ENCODE assay signal across 11 cellular contexts in genomic region chr20:57135875-57136274, GRCh38.
"Had no signal": no experiment of that assay in that cellular context is flagged by ENCODE, and none has a peak within 500 bp of the region (broad histone marks: within the 10 kb centered on the region; RNA-seq: fewer than 3 reads in every experiment).

No MANE protein-coding gene starts in this region.

- H3K4me1 ChIP-seq: transverse colon had no signal

- H3K27ac ChIP-seq: transverse colon had no signal

- ATAC-seq: activated CD4-positive, CD25-positive, alpha-beta regulatory T cell treated with anti-CD3 and anti-CD28 coated beads, Interleukin-2, amount 50 U/mL, for 24 hours; naive thymus-derived CD8-positive, alpha-beta T cell had no signal

- H3K9me3 ChIP-seq: transverse colon had no signal

- DNase-seq: effector memory CD4-positive, alpha-beta T cell; foreskin melanocyte; mesenchymal stem cell; naive thymus-derived CD8-positive, alpha-beta T cell; posterior cingulate gyrus; stimulated activated CD4-positive, alpha-beta T cell treated with anti-CD3 and anti-CD28 coated beads, Interleukin-15, amount 100 ng/mL, for 24 hours; stimulated activated CD4-positive, alpha-beta T cell treated with anti-CD3 and anti-CD28 coated beads, Interleukin-4, amount 100 ng/mL, for 1 hour; stimulated activated naive CD4-positive, alpha-beta T cell; substantia nigra; transverse colon had no signal

- H3K36me3 ChIP-seq: transverse colon had no signal

- H3K4me3 ChIP-seq: transverse colon had no signal

- H3K27me3 ChIP-seq: transverse colon had no signal
